ENCODE assay signal across 8 cellular contexts in genomic region chr9:5438301-5439162, GRCh38.
DNase-seq lines count a peak whose midpoint lies in the region; ATAC-seq, FAIRE-seq and TF ChIP-seq lines count a peak whose summit lies in the region.

No MANE protein-coding gene starts in this region.

- H3K4me1 ChIP-seq in iPS-20b (ENCODE audit: insufficient read depth, low read length), result peaks cover 5% of the 10 kb centered on the region; the same call in 1 of the 2 replicates

- FAIRE-seq in H54 (lab: Jason Lieb, UNC), result peak; percentile 52

- H3K36me3 ChIP-seq in iPS-20b (ENCODE audit: insufficient read depth, low read depth, low read length), result peaks cover 8% of the 10 kb centered on the region

- H3K9me3 Mint-ChIP-seq in activated naive CD8-positive, alpha-beta T cell treated with anti-CD3 and anti-CD28 coated beads, Interleukin-2, amount 50 U/mL, for 24 hours, result no peaks in the 10 kb centered on the region

- peak overlapping the region; percentile 98 for H3K27ac Mint-ChIP-seq in activated naive CD8-positive, alpha-beta T cell treated with anti-CD3 and anti-CD28 coated beads, Interleukin-2, amount 50 U/mL, for 24 hours

- peak overlapping the region; percentile 35 for H3K27ac ChIP-seq in iPS-20b (ENCODE audit: low read length)

- DNase-seq in GM12865 (ENCODE audit: low read depth), result peak; percentile 92
- no peak for DNase-seq in H54 (ENCODE audit: insufficient read length, low spot score)
- DNase-seq in NCI-H2227 (lab: John Stamatoyannopoulos, UW; ENCODE audit: unreplicated experiment), result peak; percentile 35
- peak; percentile 73 for DNase-seq in activated naive CD8-positive, alpha-beta T cell treated with anti-CD3 and anti-CD28 coated beads, Interleukin-2, amount 50 U/mL, for 24 hours
- DNase-seq in stimulated activated CD4-positive, alpha-beta T cell treated with anti-CD3 and anti-CD28 coated beads, Interleukin-4, amount 100 ng/mL, for 24 hours, result peak; percentile 69
- DNase-seq in GM13977 (ENCODE audit: low spot score), result no peak
- no peak for DNase-seq in pons (ENCODE audit: low spot score)

- no peaks in the 10 kb centered on the region for H3K27me3 ChIP-seq in iPS-20b (ENCODE audit: insufficient read depth, low read length)

- H3K4me3 Mint-ChIP-seq in activated naive CD8-positive, alpha-beta T cell treated with anti-CD3 and anti-CD28 coated beads, Interleukin-2, amount 50 U/mL, for 24 hours, result peak overlapping the region; percentile 98

- H3K4me3 ChIP-seq in GM12865 (ENCODE audit: low read depth, low read length), result peak overlapping the region; percentile 68
- peak overlapping the region; percentile 80 for H3K4me3 ChIP-seq in iPS-20b (ENCODE audit: low read length)

- no peak for TF ChIP-seq POLR2A in H54 (IDR thresholded peaks at IDR 0.05; ENCODE audit: low read depth, low read length)

- peak; percentile 68 for ATAC-seq in activated naive CD8-positive, alpha-beta T cell treated with anti-CD3 and anti-CD28 coated beads, Interleukin-2, amount 50 U/mL, for 24 hours

- peaks cover 23% of the 10 kb centered on the region for H3K36me3 Mint-ChIP-seq in activated naive CD8-positive, alpha-beta T cell treated with anti-CD3 and anti-CD28 coated beads, Interleukin-2, amount 50 U/mL, for 24 hours (ENCODE audit: low read depth)

- H3K4me1 Mint-ChIP-seq in activated naive CD8-positive, alpha-beta T cell treated with anti-CD3 and anti-CD28 coated beads, Interleukin-2, amount 50 U/mL, for 24 hours, result peaks cover 61% of the 10 kb centered on the region

- in situ Hi-C loops in GM13977 (cut with MboI; ENCODE audit: low pct_unique_long_range_greater_than_20kb, low sequenced_read_pairs, unreplicated experiment), result loop anchor here (25.0 kb wide), 1 partner anchor 451 kb away; the partner anchor contains the start of gene JAK2

- no peaks in the 10 kb centered on the region for H3K9me3 ChIP-seq in iPS-20b (ENCODE audit: insufficient read depth, low read depth, low read length)

- TF ChIP-seq CTCF in GM12865 (IDR thresholded peaks at IDR 0.05; ENCODE audit: insufficient read depth, low read depth, low read length, missing control alignments) (no peak), GM13977 (IDR thresholded peaks at IDR 0.05; ENCODE audit: extremely low read depth, insufficient read depth, missing control alignments) (no peak)

- no peaks in the 10 kb centered on the region for H3K27me3 Mint-ChIP-seq in activated naive CD8-positive, alpha-beta T cell treated with anti-CD3 and anti-CD28 coated beads, Interleukin-2, amount 50 U/mL, for 24 hours

- H3K9ac ChIP-seq in iPS-20b (ENCODE audit: low read depth, low read length), result peak overlapping the region; percentile 79; the same call in 1 of the 2 replicates

Comparison
In these comparisons a context has a peak if more than half of its experiments do, and no peak if none do; other contexts are left out.
1. DNase-seq: peak in GM12865 (single experiment), NCI-H2227 (single experiment), activated naive CD8-positive, alpha-beta T cell treated with anti-CD3 and anti-CD28 coated beads, Interleukin-2, amount 50 U/mL, for 24 hours (single experiment) and stimulated activated CD4-positive, alpha-beta T cell treated with anti-CD3 and anti-CD28 coated beads, Interleukin-4, amount 100 ng/mL, for 24 hours (single experiment); none in H54 (single experiment), GM13977 (single experiment) and pons (single experiment).